16 cellular contexts compared by ENCODE assay signal in genomic region chr5:179270581-179271300, GRCh38.
DNase-seq lines count a peak whose midpoint lies in the region; FAIRE-seq and TF ChIP-seq lines count a peak whose summit lies in the region.
"Had no signal": no experiment of that assay in that cellular context is flagged by ENCODE, and none has a peak within 500 bp of the region (broad histone marks: within the 10 kb centered on the region; RNA-seq: fewer than 3 reads in every experiment).

No MANE protein-coding gene starts in this region.

- H3K4me1 ChIP-seq in colonic mucosa (no peaks in the 10 kb centered on the region), kidney (ENCODE audit: control insufficient read depth in 1 of 2, insufficient read depth in 1 of 2, low read depth in 1 of 2, low read length in 2 of 2) (peaks cover 0 to 11% of the 10 kb centered on the region in 2 donors), smooth muscle cell (ENCODE audit: low read depth) (peaks cover 21% of the 10 kb centered on the region), thyroid gland (peaks cover 4 to 44% of the 10 kb centered on the region in 2 donors)

- TF ChIP-seq CTCF in colonic mucosa (IDR thresholded peaks at IDR 0.05) (no peak), kidney (IDR thresholded peaks at IDR 0.05; ENCODE audit: borderline replicate concordance, extremely low read depth, insufficient read depth) (no peak), smooth muscle cell (IDR thresholded peaks at IDR 0.05; ENCODE audit: borderline replicate concordance, insufficient read depth, poor library complexity, severe bottlenecking) (no peak), GM13977 (IDR thresholded peaks at IDR 0.05; ENCODE audit: extremely low read depth, insufficient read depth, missing control alignments) (no peak), thyroid gland (IDR thresholded peaks at IDR 0.05) (no peak)

- H3F3A ChIP-seq in smooth muscle cell (ENCODE audit: low read depth), result peaks cover 5% of the 10 kb centered on the region

- intact Hi-C loops in colonic mucosa (cut with DNase I), result no loop called here
- intact Hi-C loops in kidney (cut with DNase I), result no loop called here
- intact Hi-C loops in thyroid gland (cut with DNase I), result no loop called here

- DNase-seq in GM03348 (ENCODE audit: low spot score) (peak; percentile 68), colonic mucosa (peak; percentile 18), kidney (peak; percentile 73), smooth muscle cell (lab: John Stamatoyannopoulos, UW; ENCODE audit: unreplicated experiment) (no peak), GM13977 (ENCODE audit: low spot score) (no peak), thyroid gland (no peak), NCI-H2227 (lab: John Stamatoyannopoulos, UW; ENCODE audit: unreplicated experiment) (no peak), AG08396 (ENCODE audit: low spot score) (no peak)
- DNase-seq: activated CD4-positive, alpha-beta T cell treated with anti-CD3 and anti-CD28 coated beads for 48 hours; activated gamma-delta T cell treated with Interleukin-2 at 50 U/mL for 16 hours; COR-L47; cortex of kidney; naive B cell; NCI-H524; stimulated activated CD4-positive, alpha-beta T cell treated with anti-CD3 and anti-CD28 coated beads, Interleukin-1b, Interleukin-23, amount 100 ng/mL, for 48 hours had no signal

- no peak for FAIRE-seq in kidney (lab: Jason Lieb, UNC)
- FAIRE-seq: GM12878 had no signal

- no peaks in the 10 kb centered on the region for H3K27me3 ChIP-seq in colonic mucosa
- H3K27me3 ChIP-seq in smooth muscle cell (ENCODE audit: low read depth), result no peaks in the 10 kb centered on the region
- no peaks in the 10 kb centered on the region for H3K27me3 ChIP-seq in thyroid gland

- H3K4me3 ChIP-seq in colonic mucosa (no peak overlapping the region), kidney (ENCODE audit: low read length in 2 of 2) (no peak overlapping the region), smooth muscle cell (no peak overlapping the region), thyroid gland (replicated peaks in 1 of 3) (no peak overlapping the region)
- H3K4me3 ChIP-seq: GM12878 had no signal

- H3K9ac ChIP-seq in colonic mucosa (ENCODE audit: low read depth in 2 of 2, low read length in 2 of 2) (no peak overlapping the region), kidney (ENCODE audit: low read length in 2 of 2) (no peak overlapping the region), smooth muscle cell (ENCODE audit: low read depth) (no peak overlapping the region)

- H2AFZ ChIP-seq in smooth muscle cell (ENCODE audit: low read depth), result no peak overlapping the region

- no peaks in the 10 kb centered on the region for H4K20me1 ChIP-seq in smooth muscle cell (ENCODE audit: low read depth)

- no peak for TF ChIP-seq POLR2A in thyroid gland (IDR thresholded peaks at IDR 0.05)

- H3K4me2 ChIP-seq in smooth muscle cell, result peak overlapping the region; percentile 48

- no peaks in the 10 kb centered on the region for H3K79me2 ChIP-seq in smooth muscle cell (ENCODE audit: low read depth)

- H3K36me3 ChIP-seq in colonic mucosa (no peaks in the 10 kb centered on the region), kidney (ENCODE audit: control insufficient read depth in 1 of 2, insufficient read depth in 2 of 2, low read length in 2 of 2) (no peaks in the 10 kb centered on the region), smooth muscle cell (ENCODE audit: low read depth) (no peaks in the 10 kb centered on the region), thyroid gland (no peaks in the 10 kb centered on the region)

- H3K27ac ChIP-seq in colonic mucosa (no peak overlapping the region), kidney (ENCODE audit: low read depth in 2 of 2, low read length in 2 of 2) (no peak overlapping the region), smooth muscle cell (ENCODE audit: low read depth) (peak overlapping the region; percentile 15), thyroid gland (peak overlapping the region in 1 of 3 donors; percentile 22)

- WGBS in smooth muscle cell (ENCODE audit: low lambda C conversion rate), result 86% methylated on average over 12 of the region's 12 CpGs
- WGBS in thyroid gland, 2 donors, result 66 to 69% methylated on average over 6 to 11 of the region's 12 CpGs

- in situ Hi-C loops in GM13977 (cut with MboI; ENCODE audit: low pct_unique_long_range_greater_than_20kb, low sequenced_read_pairs, unreplicated experiment), result no loop called here

- H3K9me3 ChIP-seq in colonic mucosa (no peaks in the 10 kb centered on the region), kidney (ENCODE audit: control insufficient read depth in 1 of 2, low read length in 2 of 2) (no peaks in the 10 kb centered on the region), smooth muscle cell (replicated peaks; ENCODE audit: low read depth) (no peaks in the 10 kb centered on the region), thyroid gland (no peaks in the 10 kb centered on the region)

Comparison
In these comparisons a context has a peak if more than half of its experiments do, and no peak if none do; other contexts are left out.
1. DNase-seq: peak in GM03348 (single experiment), colonic mucosa (single experiment) and kidney (single experiment); none in smooth muscle cell (single experiment), GM13977 (single experiment), thyroid gland (0 of 2), NCI-H2227 (single experiment) and AG08396 (single experiment).